Comparison of ENCODE assay signal across 12 cellular contexts in genomic region chr10:114780610-114781184, GRCh38. TPM values are rescaled to one million over a fixed set of nuclear protein-coding genes. Genes with fewer than 3 reads are reported as not detected.
DNase-seq lines count a peak whose midpoint lies in the region; ATAC-seq, FAIRE-seq and TF ChIP-seq lines count a peak whose summit lies in the region.
"Had no signal": no experiment of that assay in that cellular context is flagged by ENCODE, and none has a peak within 500 bp of the region (broad histone marks: within the 10 kb centered on the region; RNA-seq: fewer than 3 reads in every experiment).

No MANE protein-coding gene starts in this region.

- peak overlapping the region; percentile 46 to 64 for H3K27ac ChIP-seq in breast epithelium

- DNase-seq in stimulated activated naive CD8-positive, alpha-beta T cell treated with anti-CD3 and anti-CD28 coated beads, Interleukin-15, Interleukin-2, amounts not matched to agents 100 U/mL and 50 U/mL, for 24 hours: no peak
- DNase-seq in breast epithelium (ENCODE audit: low spot score in 2 of 2) (no peak), mesothelial cell of epicardium (ENCODE audit: low spot score in 2 of 2, unreplicated experiment in 2 of 2) (no peak), D721Med (ENCODE audit: insufficient read length, low spot score) (no peak), NCI-H774 (lab: John Stamatoyannopoulos, UW) (no peak)
- no peak for DNase-seq in activated CD4-positive, alpha-beta T cell treated with anti-CD3 and anti-CD28 coated beads for 4 hours
- DNase-seq: activated CD8-positive, alpha-beta memory T cell treated with anti-CD3 and anti-CD28 coated beads, Interleukin-2, amount 50 U/mL, for 48 hours; activated naive CD4-positive, alpha-beta T cell treated with anti-CD3 and anti-CD28 coated beads, Interleukin-2, amount 50 U/mL, for 16 hours; NCI-H2171 treated with DMSO at 0.1 percent for 48 hours had no signal

- H3K9me3 Mint-ChIP-seq in stimulated activated naive CD8-positive, alpha-beta T cell treated with anti-CD3 and anti-CD28 coated beads, Interleukin-15, Interleukin-2, amounts not matched to agents 100 ng/mL and 50 ng/mL, for 24 hours: no peaks in the 10 kb centered on the region
- H3K9me3 Mint-ChIP-seq in mesothelial cell of epicardium: peaks cover 3% of the 10 kb centered on the region
- H3K9me3 Mint-ChIP-seq: neural crest cell had no signal

- TF ChIP-seq CTCF in breast epithelium (IDR thresholded peaks at IDR 0.05) (no peak), mesothelial cell of epicardium (IDR thresholded peaks at IDR 0.05; ENCODE audit: unreplicated experiment) (no peak), D721Med (IDR thresholded peaks at IDR 0.05; ENCODE audit: insufficient read depth, missing control alignments) (no peak)

- H3K4me1 ChIP-seq in breast epithelium: no peaks in the 10 kb centered on the region

- no peak overlapping the region for H3K4me3 Mint-ChIP-seq in stimulated activated naive CD8-positive, alpha-beta T cell treated with anti-CD3 and anti-CD28 coated beads, Interleukin-15, Interleukin-2, amounts not matched to agents 100 ng/mL and 50 ng/mL, for 24 hours
- no peak overlapping the region for H3K4me3 Mint-ChIP-seq in mesothelial cell of epicardium
- H3K4me3 Mint-ChIP-seq: neural crest cell had no signal

- intact Hi-C loops in breast epithelium (cut with DNase I; ENCODE audit: low total_unique reads): no loop called here

- no peaks in the 10 kb centered on the region for H3K36me3 Mint-ChIP-seq in stimulated activated naive CD8-positive, alpha-beta T cell treated with anti-CD3 and anti-CD28 coated beads, Interleukin-15, Interleukin-2, amounts not matched to agents 100 ng/mL and 50 ng/mL, for 24 hours (ENCODE audit: low read depth)
- H3K36me3 Mint-ChIP-seq in mesothelial cell of epicardium: no peaks in the 10 kb centered on the region

- FAIRE-seq in D721Med (lab: Jason Lieb, UNC): no peak

- no peaks in the 10 kb centered on the region for H3K27me3 ChIP-seq in breast epithelium

- peak overlapping the region; percentile 12 for H3K27ac Mint-ChIP-seq in stimulated activated naive CD8-positive, alpha-beta T cell treated with anti-CD3 and anti-CD28 coated beads, Interleukin-15, Interleukin-2, amounts not matched to agents 100 ng/mL and 50 ng/mL, for 24 hours
- H3K27ac Mint-ChIP-seq in mesothelial cell of epicardium: peak overlapping the region; percentile 86

- H3K27me3 Mint-ChIP-seq in stimulated activated naive CD8-positive, alpha-beta T cell treated with anti-CD3 and anti-CD28 coated beads, Interleukin-15, Interleukin-2, amounts not matched to agents 100 ng/mL and 50 ng/mL, for 24 hours: peaks cover 8% of the 10 kb centered on the region
- no peaks in the 10 kb centered on the region for H3K27me3 Mint-ChIP-seq in mesothelial cell of epicardium (ENCODE audit: low read depth)

- H3K4me3 ChIP-seq in breast epithelium: no peak overlapping the region

- ATAC-seq in stimulated activated naive CD8-positive, alpha-beta T cell treated with anti-CD3 and anti-CD28 coated beads, Interleukin-15, Interleukin-2, amounts not matched to agents 100 U/mL and 50 U/mL, for 24 hours: no peak
- ATAC-seq in GM18517 (IDR thresholded peaks at IDR 0.05; ENCODE audit: unreplicated experiment): no peak

- no peaks in the 10 kb centered on the region for H3K9me3 ChIP-seq in breast epithelium

- no peak for TF ChIP-seq POLR2A in breast epithelium (IDR thresholded peaks at IDR 0.05)

- no peaks in the 10 kb centered on the region for H3K36me3 ChIP-seq in breast epithelium

- peaks cover 13% of the 10 kb centered on the region for H3K4me1 Mint-ChIP-seq in stimulated activated naive CD8-positive, alpha-beta T cell treated with anti-CD3 and anti-CD28 coated beads, Interleukin-15, Interleukin-2, amounts not matched to agents 100 ng/mL and 50 ng/mL, for 24 hours (ENCODE audit: low read depth)
- H3K4me1 Mint-ChIP-seq in mesothelial cell of epicardium: peaks cover 12% of the 10 kb centered on the region

RNA-seq across cellular contexts. Expression of gene FHIP2A, which starts 40.9 kb away (rescaled TPM):
- 10 to 100 TPM; 28.2 to 32.3 (median 31.0) TPM for total RNA-seq in breast epithelium
- 39.6 to 43.2 TPM (median 41.9 TPM) in 3 replicates for total RNA-seq in mesothelial cell of epicardium
